Comparison of ENCODE assay signal across 13 cellular contexts in genomic region chr1:36183309-36183856, GRCh38. TPM values are rescaled to one million over a fixed set of nuclear protein-coding genes. Genes with fewer than 3 reads are reported as not detected.
A peak's percentile ranks its signal among the peaks of the same experiment; 100 is the strongest.
DNase-seq lines count a peak whose midpoint lies in the region; ATAC-seq and TF ChIP-seq lines count a peak whose summit lies in the region.
"Had no signal": no experiment of that assay in that cellular context is flagged by ENCODE, and none has a peak within 500 bp of the region (broad histone marks: within the 10 kb centered on the region; RNA-seq: fewer than 3 reads in every experiment).

No MANE protein-coding gene starts in this region.

- TF ChIP-seq CTCF in MCF 10A (IDR thresholded peaks at IDR 0.05; ENCODE audit: unreplicated experiment) (no peak), mammary epithelial cell (conservative IDR thresholded peaks at IDR 0.05 in 1 of 2, IDR thresholded peaks at IDR 0.05 in 1 of 2; ENCODE audit: extremely low read depth in 1 of 2, insufficient read depth in 1 of 2, low read depth in 1 of 2, low read length in 2 of 2) (no peak), fibroblast of villous mesenchyme (IDR thresholded peaks at IDR 0.05; ENCODE audit: insufficient read depth, low read depth, low read length) (no peak), upper lobe of left lung (IDR thresholded peaks at IDR 0.05) (no peak), GM20000 (IDR thresholded peaks at IDR 0.05; ENCODE audit: extremely low read depth, missing control alignments) (no peak)

- H3K9me3 ChIP-seq in mammary epithelial cell (replicated peaks; ENCODE audit: insufficient read depth, low read length) (no peaks in the 10 kb centered on the region), upper lobe of left lung (no peaks in the 10 kb centered on the region)
- H3K9me3 ChIP-seq in effector memory CD4-positive, alpha-beta T cell (ENCODE audit: control insufficient read depth, low read length) = no peaks in the 10 kb centered on the region
- H3K9me3 ChIP-seq: HAP-1 had no signal

- H3K4me3 Mint-ChIP-seq in MCF 10A (ENCODE audit: unreplicated experiment) = no peak overlapping the region
- no peak overlapping the region for H3K4me3 Mint-ChIP-seq in activated T-helper 1 cell treated with anti-CD3 and anti-CD28 coated beads, Interleukin-12 subunit alpha, Interleukin-12 subunit beta, Interleukin-2, Interleukin-4 antibody, amounts not matched to agents 30 ng/mL and 10 ng/mL and 1 ng/mL, durations not matched to agents 14 hours and 24 hours and 36 hours
- no peak overlapping the region for H3K4me3 Mint-ChIP-seq in effector memory CD8-positive, alpha-beta T cell

- no peak overlapping the region for H3K4me2 ChIP-seq in mammary epithelial cell (ENCODE audit: insufficient read depth, low read depth, low read length)

- intact Hi-C loops in MCF 10A (cut with micrococcal nuclease) = no loop called here
- intact Hi-C loops in mammary epithelial cell (cut with micrococcal nuclease) = no loop called here
- intact Hi-C loops in activated T-helper 1 cell treated with anti-CD3 and anti-CD28 coated beads, Interleukin-12 subunit alpha, Interleukin-12 subunit beta, Interleukin-2, Interleukin-4 antibody, amounts not matched to agents 30 ng/mL and 10 ng/mL and 1 ng/mL, durations not matched to agents 14 hours and 24 hours and 36 hours (cut with micrococcal nuclease) = no loop called here

- WGBS in mammary epithelial cell (ENCODE audit: low coverage, missing lambda C conversion rate) = 63% methylated on average over 2 of the region's 2 CpGs
- WGBS in upper lobe of left lung, 2 donors = 56 to 62% methylated on average over 2 of the region's 2 CpGs

- peak in 1 of 2 donors; percentile 78 for ATAC-seq in upper lobe of left lung (ENCODE audit: low FRiP score in 2 of 2)
- no peak for ATAC-seq in effector memory CD8-positive, alpha-beta T cell (replicated peaks)

- DNase-seq in MCF 10A (ENCODE audit: unreplicated experiment) = no peak
- DNase-seq in mammary epithelial cell = no peak
- DNase-seq in activated T-helper 1 cell treated with anti-CD3 and anti-CD28 coated beads, Interleukin-12 subunit alpha, Interleukin-12 subunit beta, Interleukin-2, Interleukin-4 antibody, amounts not matched to agents 30 ng/mL and 10 ng/mL and 1 ng/mL, durations not matched to agents 14 hours and 24 hours and 36 hours (ENCODE audit: low spot score) = no peak
- peak; percentile 42 for DNase-seq in fibroblast of villous mesenchyme (ENCODE audit: low read depth)
- DNase-seq in upper lobe of left lung = peak in 1 of 2 donors; percentile 78
- no peak for DNase-seq in effector memory CD8-positive, alpha-beta T cell
- DNase-seq in GM20000 (ENCODE audit: low spot score) = no peak
- DNase-seq in effector memory CD4-positive, alpha-beta T cell = no peak
- DNase-seq: activated T-cell treated with anti-CD3 and anti-CD28 coated beads, Interleukin-2, amount 50 U/mL, for 1 hour; effector CD8-positive, alpha-beta T cell; stimulated activated naive CD8-positive, alpha-beta T cell treated with anti-CD3 and anti-CD28 coated beads, Interleukin-15, Interleukin-2, amounts not matched to agents 100 U/mL and 50 U/mL, for 24 hours had no signal

- CTCF ChIA-PET in MCF 10A (lab: Yijun Ruan, JAX) = interaction anchor here (0.6 to 10.2 kb wide), 10 partner anchors 10 to 124 kb away, joined by 3 to 194 read pairs (median 4); partner anchors contain the start of gene TRAPPC3
- CTCF ChIA-PET in mammary epithelial cell (lab: Charles Lee; ENCODE audit: low non-redundant PET) = no interaction called here

- POLR2A ChIA-PET in MCF 10A (lab: Yijun Ruan, JAX) = interaction anchor here (0.7 to 1.3 kb wide), 4 partner anchors 13 to 108 kb away, joined by 3 to 5 read pairs (median 3); partner anchors contain the start of gene THRAP3

- peak in 1 of 4 donors; percentile 8 for TF ChIP-seq EP300 in upper lobe of left lung (IDR thresholded peaks at IDR 0.05)

- no peak overlapping the region for H3K4me3 ChIP-seq in mammary epithelial cell (replicated peaks in 1 of 3; ENCODE audit: insufficient read depth in 1 of 3, low read depth in 2 of 3, low read length in 3 of 3)
- H3K4me3 ChIP-seq in fibroblast of villous mesenchyme (ENCODE audit: low read depth, low read length) = no peak overlapping the region
- H3K4me3 ChIP-seq in upper lobe of left lung = no peak overlapping the region
- no peak overlapping the region for H3K4me3 ChIP-seq in effector memory CD4-positive, alpha-beta T cell (ENCODE audit: insufficient read depth, low read depth, low read length, poor library complexity, severe bottlenecking)
- H3K4me3 ChIP-seq: HAP-1 had no signal

- H3K4me1 Mint-ChIP-seq in MCF 10A (ENCODE audit: insufficient read depth, unreplicated experiment) = peaks cover 20% of the 10 kb centered on the region
- H3K4me1 Mint-ChIP-seq in activated T-helper 1 cell treated with anti-CD3 and anti-CD28 coated beads, Interleukin-12 subunit alpha, Interleukin-12 subunit beta, Interleukin-2, Interleukin-4 antibody, amounts not matched to agents 30 ng/mL and 10 ng/mL and 1 ng/mL, durations not matched to agents 14 hours and 24 hours and 36 hours (ENCODE audit: low read depth) = peaks cover 6% of the 10 kb centered on the region
- H3K4me1 Mint-ChIP-seq in effector memory CD8-positive, alpha-beta T cell (ENCODE audit: low read depth in 2 of 2) = peaks cover 7 to 20% of the 10 kb centered on the region in 2 donors

- H3K79me2 ChIP-seq in mammary epithelial cell (ENCODE audit: insufficient read depth, low read length) = peaks cover 16% of the 10 kb centered on the region

- H3K36me3 ChIP-seq in mammary epithelial cell (ENCODE audit: insufficient read depth, low read length) = peaks cover 24% of the 10 kb centered on the region
- peaks cover 23 to 37% (median 32%) of the 10 kb centered on the region in 4 donors for H3K36me3 ChIP-seq in upper lobe of left lung
- H3K36me3 ChIP-seq in effector memory CD4-positive, alpha-beta T cell (ENCODE audit: control insufficient read depth, insufficient read depth, low read length) = peaks cover 25% of the 10 kb centered on the region

- peak overlapping the region; percentile 69 for H3K27ac Mint-ChIP-seq in MCF 10A (ENCODE audit: low read depth, unreplicated experiment)
- peak overlapping the region; percentile 30 for H3K27ac Mint-ChIP-seq in activated T-helper 1 cell treated with anti-CD3 and anti-CD28 coated beads, Interleukin-12 subunit alpha, Interleukin-12 subunit beta, Interleukin-2, Interleukin-4 antibody, amounts not matched to agents 30 ng/mL and 10 ng/mL and 1 ng/mL, durations not matched to agents 14 hours and 24 hours and 36 hours
- H3K27ac Mint-ChIP-seq in effector memory CD8-positive, alpha-beta T cell = peak overlapping the region in 1 of 2 donors; percentile 22

- H3K27me3 Mint-ChIP-seq in MCF 10A (ENCODE audit: insufficient read depth, unreplicated experiment) = no peaks in the 10 kb centered on the region
- H3K27me3 Mint-ChIP-seq in activated T-helper 1 cell treated with anti-CD3 and anti-CD28 coated beads, Interleukin-12 subunit alpha, Interleukin-12 subunit beta, Interleukin-2, Interleukin-4 antibody, amounts not matched to agents 30 ng/mL and 10 ng/mL and 1 ng/mL, durations not matched to agents 14 hours and 24 hours and 36 hours (ENCODE audit: insufficient read depth) = no peaks in the 10 kb centered on the region
- H3K27me3 Mint-ChIP-seq in effector memory CD8-positive, alpha-beta T cell = no peaks in the 10 kb centered on the region

- no peaks in the 10 kb centered on the region for H4K20me1 ChIP-seq in mammary epithelial cell (ENCODE audit: insufficient read depth, low read length)

- no peak overlapping the region for H3K9ac ChIP-seq in mammary epithelial cell (ENCODE audit: insufficient read depth, low read length)

- in situ Hi-C loops in mammary epithelial cell (cut with MboI; ENCODE audit: low sequenced_read_pairs in 2 of 2) = loop anchor here (10.0 kb wide), 3 partner anchors 79 to 101 kb away; no protein-coding TSS in a partner anchor

- H3K36me3 Mint-ChIP-seq in MCF 10A (ENCODE audit: insufficient read depth, unreplicated experiment) = peaks cover 40% of the 10 kb centered on the region
- H3K36me3 Mint-ChIP-seq in activated T-helper 1 cell treated with anti-CD3 and anti-CD28 coated beads, Interleukin-12 subunit alpha, Interleukin-12 subunit beta, Interleukin-2, Interleukin-4 antibody, amounts not matched to agents 30 ng/mL and 10 ng/mL and 1 ng/mL, durations not matched to agents 14 hours and 24 hours and 36 hours (ENCODE audit: low read depth) = peaks cover 22% of the 10 kb centered on the region
- H3K36me3 Mint-ChIP-seq in effector memory CD8-positive, alpha-beta T cell (ENCODE audit: insufficient read depth) = peaks cover 45% of the 10 kb centered on the region

- H3K4me1 ChIP-seq in mammary epithelial cell (ENCODE audit: insufficient read depth, low read length) (peaks cover 12% of the 10 kb centered on the region), upper lobe of left lung (peaks cover 6 to 23% (median 13%) of the 10 kb centered on the region in 4 donors)
- H3K4me1 ChIP-seq in effector memory CD4-positive, alpha-beta T cell (ENCODE audit: control insufficient read depth, insufficient read depth, low read length, poor library complexity, severe bottlenecking) = no peaks in the 10 kb centered on the region
- H3K4me1 ChIP-seq: HAP-1 had no signal

- dilution Hi-C loops in mammary epithelial cell (cut with HindIII; ENCODE audit: low sequenced_read_pairs) = no loop called here

- no peaks in the 10 kb centered on the region for H3K9me3 Mint-ChIP-seq in MCF 10A (ENCODE audit: unreplicated experiment)
- H3K9me3 Mint-ChIP-seq in activated T-helper 1 cell treated with anti-CD3 and anti-CD28 coated beads, Interleukin-12 subunit alpha, Interleukin-12 subunit beta, Interleukin-2, Interleukin-4 antibody, amounts not matched to agents 30 ng/mL and 10 ng/mL and 1 ng/mL, durations not matched to agents 14 hours and 24 hours and 36 hours = no peaks in the 10 kb centered on the region
- no peaks in the 10 kb centered on the region for H3K9me3 Mint-ChIP-seq in effector memory CD8-positive, alpha-beta T cell

- no peak for TF ChIP-seq POLR2A in upper lobe of left lung (IDR thresholded peaks at IDR 0.05)

- H3K27me3 ChIP-seq in mammary epithelial cell (ENCODE audit: insufficient read depth, low read length) (no peaks in the 10 kb centered on the region), upper lobe of left lung (no peaks in the 10 kb centered on the region)
- H3K27me3 ChIP-seq in effector memory CD4-positive, alpha-beta T cell (replicated peaks; ENCODE audit: control insufficient read depth, insufficient read depth, low read length, poor library complexity, severe bottlenecking) = no peaks in the 10 kb centered on the region

- BruUV-seq in MCF 10A (replicated peaks; lab: Mats Ljungman, UMichigan) (no TSS peak), mammary epithelial cell (replicated peaks; lab: Mats Ljungman, UMichigan) (no TSS peak)

- H2AFZ ChIP-seq in mammary epithelial cell (ENCODE audit: low read depth, low read length) = no peak overlapping the region

- H3K27ac ChIP-seq in mammary epithelial cell (ENCODE audit: insufficient read depth, low read depth, low read length) = no peak overlapping the region
- peak overlapping the region; percentile 13 to 60 (median 29) for H3K27ac ChIP-seq in upper lobe of left lung
- H3K27ac ChIP-seq in effector memory CD4-positive, alpha-beta T cell (ENCODE audit: insufficient read depth, low read length, poor library complexity, severe bottlenecking) = no peak overlapping the region
- H3K27ac ChIP-seq: C4-2B had no signal

RNA-seq across cellular contexts. Expression of gene MAP7D1, which starts 27.4 kb away (rescaled TPM):
- total RNA-seq in MCF 10A (2022) = 131 and 170 TPM in 2 replicates
- total RNA-seq in mammary epithelial cell = 100 to 1,000 TPM in 1 of 2 donors, 10 to 100 TPM in 1; 99.4 to 331 TPM
- polyA plus RNA-seq in mammary epithelial cell = 129 TPM
- polyA minus RNA-seq in mammary epithelial cell = 116 TPM
- total RNA-seq in activated T-helper 1 cell treated with anti-CD3 and anti-CD28 coated beads, Interleukin-12 subunit alpha, Interleukin-12 subunit beta, Interleukin-2, Interleukin-4 antibody, amounts not matched to agents 30 ng/mL and 10 ng/mL and 1 ng/mL, durations not matched to agents 14 hours and 24 hours and 36 hours = 167 and 169 TPM in 2 replicates
- total RNA-seq in fibroblast of villous mesenchyme = 142 and 187 TPM in 2 replicates
- 100 to 1,000 TPM; 129 to 290 (median 153) TPM for total RNA-seq in upper lobe of left lung

RNA-seq across cellular contexts. Expression of gene TRAPPC3, which starts 34.1 kb away (rescaled TPM):
- 72.8 and 75.5 TPM in 2 replicates for total RNA-seq in MCF 10A (2022)
- 10 to 100 TPM; 73.2 to 96.5 TPM for total RNA-seq in mammary epithelial cell
- polyA plus RNA-seq in mammary epithelial cell = 107 TPM
- 41.7 TPM for polyA minus RNA-seq in mammary epithelial cell
- 74.2 and 74.4 TPM in 2 replicates for total RNA-seq in activated T-helper 1 cell treated with anti-CD3 and anti-CD28 coated beads, Interleukin-12 subunit alpha, Interleukin-12 subunit beta, Interleukin-2, Interleukin-4 antibody, amounts not matched to agents 30 ng/mL and 10 ng/mL and 1 ng/mL, durations not matched to agents 14 hours and 24 hours and 36 hours
- total RNA-seq in fibroblast of villous mesenchyme = 94.6 and 102 TPM in 2 replicates
- total RNA-seq in upper lobe of left lung = 100 to 1,000 TPM in 2 of 6 donors, 10 to 100 TPM in 4; 65.8 to 120 (median 75.5) TPM

RNA-seq across cellular contexts. Expression of gene THRAP3, which starts 40.9 kb away (rescaled TPM):
- total RNA-seq in MCF 10A (2022) (92.2 and 116 TPM in 2 replicates), mammary epithelial cell (100 to 1,000 TPM; 106 to 128 TPM), fibroblast of villous mesenchyme (120 and 130 TPM in 2 replicates), upper lobe of left lung (10 to 100 TPM; 55.0 to 91.1 (median 84.0) TPM)
- 53.2 TPM for polyA plus RNA-seq in mammary epithelial cell
- 71.6 TPM for polyA minus RNA-seq in mammary epithelial cell
- total RNA-seq in activated T-helper 1 cell treated with anti-CD3 and anti-CD28 coated beads, Interleukin-12 subunit alpha, Interleukin-12 subunit beta, Interleukin-2, Interleukin-4 antibody, amounts not matched to agents 30 ng/mL and 10 ng/mL and 1 ng/mL, durations not matched to agents 14 hours and 24 hours and 36 hours = 147 and 154 TPM in 2 replicates

RNA-seq across cellular contexts. Expression of gene COL8A2, which starts 58.4 kb away (rescaled TPM):
- total RNA-seq in MCF 10A (2022) = not detected in 2 replicates
- 10 to 100 TPM in 1 of 2 donors, under 1 TPM in 1; 0.94 to 13.3 TPM for total RNA-seq in mammary epithelial cell
- 0.28 TPM for polyA plus RNA-seq in mammary epithelial cell
- polyA minus RNA-seq in mammary epithelial cell = not detected
- 0.08 TPM in 1 of 2 replicates, not detected in the other for total RNA-seq in activated T-helper 1 cell treated with anti-CD3 and anti-CD28 coated beads, Interleukin-12 subunit alpha, Interleukin-12 subunit beta, Interleukin-2, Interleukin-4 antibody, amounts not matched to agents 30 ng/mL and 10 ng/mL and 1 ng/mL, durations not matched to agents 14 hours and 24 hours and 36 hours
- 4.7 and 6.8 TPM in 2 replicates for total RNA-seq in fibroblast of villous mesenchyme
- 10 to 100 TPM in 3 of 6 donors, 1 to 10 TPM in 3; 2.5 to 20.8 (median 11.4) TPM for total RNA-seq in upper lobe of left lung

Comparison
In these comparisons a context has a peak if more than half of its experiments do, and no peak if none do; other contexts are left out.
1. H3K27ac ChIP-seq: peak in upper lobe of left lung (4 of 4); none in mammary epithelial cell (single experiment) and effector memory CD4-positive, alpha-beta T cell (single experiment).